16 cellular contexts compared by ENCODE assay signal in genomic region chr7:137539111-137539715, GRCh38.
DNase-seq lines count a peak whose midpoint lies in the region; ATAC-seq and TF ChIP-seq lines count a peak whose summit lies in the region.
"Had no signal": no experiment of that assay in that cellular context is flagged by ENCODE, and none has a peak within 500 bp of the region (broad histone marks: within the 10 kb centered on the region; RNA-seq: fewer than 3 reads in every experiment).

No MANE protein-coding gene starts in this region.

- no peaks in the 10 kb centered on the region for H3K36me3 ChIP-seq in ascending aorta
- H3K36me3 ChIP-seq: HAP-1 had no signal

- H3K4me3 ChIP-seq in cardiac fibroblast (replicated peaks in 1 of 2; ENCODE audit: low read depth in 2 of 2, low read length in 2 of 2) (no peak overlapping the region), ascending aorta (no peak overlapping the region)
- H3K4me3 ChIP-seq: HAP-1 had no signal

- intact Hi-C loops in ascending aorta (cut with DNase I) = no loop called here

- no peak overlapping the region for H3K27ac ChIP-seq in ascending aorta

- ATAC-seq in GM18498 (IDR thresholded peaks at IDR 0.05; ENCODE audit: unreplicated experiment) = no peak
- ATAC-seq: activated CD4-positive, alpha-beta T cell treated with anti-CD3 and anti-CD28 coated beads for 36 hours; activated T-cell treated with anti-CD3 and anti-CD28 coated beads, Interleukin-2, amount 50 U/mL, for 4 hours; CD8-positive, alpha-beta T cell had no signal

- no peaks in the 10 kb centered on the region for H3K27me3 ChIP-seq in ascending aorta

- H3K4me1 ChIP-seq in ascending aorta = no peaks in the 10 kb centered on the region
- H3K4me1 ChIP-seq: HAP-1 had no signal

- TF ChIP-seq CTCF in cardiac fibroblast (IDR thresholded peaks at IDR 0.05; ENCODE audit: low read depth, low read length) = no peak
- no peak for TF ChIP-seq CTCF in ascending aorta (IDR thresholded peaks at IDR 0.05)

- H3K9me3 ChIP-seq in ascending aorta = no peaks in the 10 kb centered on the region
- H3K9me3 ChIP-seq: HAP-1 had no signal

- DNase-seq in EL (peak; percentile 76), MV-4-11 (lab: John Stamatoyannopoulos, UW) (peak; percentile 62), cardiac fibroblast (ENCODE audit: low read depth in 2 of 2) (peak; percentile 62 to 92), myocyte (ENCODE audit: low read depth) (peak; percentile 57), GDM1 (lab: John Stamatoyannopoulos, UW) (no peak), DMS 273 treated with DMSO at 0.1 percent for 48 hours (lab: John Stamatoyannopoulos, UW) (no peak), ascending aorta (ENCODE audit: low spot score in 2 of 2) (no peak)
- DNase-seq: activated CD4-positive, alpha-beta T cell treated with anti-CD3 and anti-CD28 coated beads for 36 hours; activated T-cell treated with anti-CD3 and anti-CD28 coated beads, Interleukin-2, amount 50 U/mL, for 4 hours; aorta; CD8-positive, alpha-beta T cell; NCI-H146; NCI-H774; substantia nigra had no signal

Comparison
In these comparisons a context has a peak if more than half of its experiments do, and no peak if none do; other contexts are left out.
1. DNase-seq: peak in EL (single experiment), MV-4-11 (single experiment), cardiac fibroblast (2 of 2) and myocyte (single experiment); none in GDM1 (single experiment), DMS 273 treated with DMSO at 0.1 percent for 48 hours (single experiment) and ascending aorta (0 of 2).